In the genomic region with DNA sequence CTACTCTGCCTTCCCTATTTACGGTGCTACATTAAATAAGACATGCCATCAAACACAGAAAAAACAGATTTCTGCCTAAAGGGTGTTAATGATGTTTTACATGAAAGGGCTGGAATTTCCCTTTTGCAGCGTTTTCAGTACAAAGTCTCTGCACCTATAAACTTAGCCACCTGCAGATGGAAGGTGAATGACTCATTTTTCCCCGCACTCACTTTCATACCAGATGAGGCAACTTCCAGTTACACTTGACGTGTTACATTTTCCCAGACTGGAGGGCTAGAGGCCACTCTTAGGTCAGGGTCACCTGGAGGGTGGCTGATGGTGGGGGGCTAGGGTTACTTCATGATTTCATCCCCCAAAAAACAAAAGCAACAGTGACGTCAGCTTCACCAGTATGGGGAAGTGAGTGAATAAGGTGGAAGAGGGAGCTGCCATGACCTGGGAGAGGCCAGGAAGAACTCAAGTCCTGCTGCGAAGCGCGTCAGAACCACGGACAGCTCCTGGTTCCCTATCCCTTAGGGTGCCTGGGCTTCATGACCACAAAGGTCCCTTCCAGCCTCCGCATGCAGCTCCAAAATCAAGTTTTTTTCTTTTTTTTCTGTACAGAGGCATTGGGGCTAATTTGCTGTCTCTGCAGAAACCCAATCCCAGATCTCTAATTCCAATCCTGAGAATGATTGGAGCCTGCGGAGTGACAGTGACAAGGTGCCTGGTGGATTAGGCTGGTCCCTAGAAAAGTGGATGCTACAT, we compare ENCODE assay signal across 8 cellular contexts.
DNase-seq lines count a peak whose midpoint lies in the region; ATAC-seq, FAIRE-seq and TF ChIP-seq lines count a peak whose summit lies in the region.

No MANE protein-coding gene starts in this region.

- DNase-seq in GM12892 (ENCODE audit: insufficient read length) (no peak), NT2/D1 (ENCODE audit: low read depth, low spot score) (peak; percentile 52), iPS DF 19.7 (ENCODE audit: low read depth, low spot score) (peak; percentile 23), prostate gland (ENCODE audit: low spot score) (no peak)
- DNase-seq in activated effector memory CD4-positive, alpha-beta T cell treated with anti-CD3 and anti-CD28 coated beads, Interleukin-2, amount 50 U/mL, for 16 hours, result no peak

- intact Hi-C loops in prostate gland (cut with DNase I), result no loop called here

- ATAC-seq in GM21619 (IDR thresholded peaks at IDR 0.05; ENCODE audit: unreplicated experiment), result peak; percentile 76
- no peak for ATAC-seq in GM18861 (IDR thresholded peaks at IDR 0.05; ENCODE audit: unreplicated experiment)
- no peak for ATAC-seq in GM19467 (IDR thresholded peaks at IDR 0.05; ENCODE audit: unreplicated experiment)

- H3K27me3 ChIP-seq in NT2/D1 (ENCODE audit: insufficient read depth, insufficient read length), result no peaks in the 10 kb centered on the region
- H3K27me3 ChIP-seq in prostate gland (replicated peaks; ENCODE audit: insufficient read depth), result no peaks in the 10 kb centered on the region

- H3K4me1 ChIP-seq in NT2/D1 (ENCODE audit: insufficient read depth, insufficient read length) (no peaks in the 10 kb centered on the region), prostate gland (replicated peaks) (no peaks in the 10 kb centered on the region)

- no peak overlapping the region for H3K27ac ChIP-seq in prostate gland

- H3K9me3 ChIP-seq in NT2/D1 (ENCODE audit: insufficient read depth, low read length) (no peaks in the 10 kb centered on the region), prostate gland (no peaks in the 10 kb centered on the region)

- H3K4me3 ChIP-seq in NT2/D1 (ENCODE audit: insufficient read length, low read depth) (no peak overlapping the region), prostate gland (no peak overlapping the region)

- peak; percentile 69 for FAIRE-seq in GM12892 (lab: Jason Lieb, UNC)

- H3K36me3 ChIP-seq in NT2/D1 (ENCODE audit: insufficient read depth, insufficient read length, low read length), result no peaks in the 10 kb centered on the region
- no peaks in the 10 kb centered on the region for H3K36me3 ChIP-seq in prostate gland

- TF ChIP-seq CTCF in prostate gland (IDR thresholded peaks at IDR 0.05), result no peak

- WGBS in prostate gland, result 45% methylated on average over 11 of the region's 11 CpGs

- TF ChIP-seq POLR2A in GM12892 (IDR thresholded peaks at IDR 0.05; ENCODE audit: low read depth, low read length) (no peak), prostate gland (IDR thresholded peaks at IDR 0.05) (no peak)

- no peak overlapping the region for H3K9ac ChIP-seq in NT2/D1 (ENCODE audit: insufficient read length, low read depth)

Comparison
In these comparisons a context has a peak if more than half of its experiments do, and no peak if none do; other contexts are left out.
1. DNase-seq: peak in NT2/D1 (single experiment) and iPS DF 19.7 (single experiment); none in GM12892 (single experiment), activated effector memory CD4-positive, alpha-beta T cell treated with anti-CD3 and anti-CD28 coated beads, Interleukin-2, amount 50 U/mL, for 16 hours (single experiment) and prostate gland (single experiment).